In genomic region chr13:20498129-20498528, GRCh38 we compare ENCODE assay signal across 21 cellular contexts. TPM values are rescaled to one million over a fixed set of nuclear protein-coding genes. Genes with fewer than 3 reads are reported as not detected.
A peak's percentile ranks its signal among the peaks of the same experiment; 100 is the strongest.
DNase-seq lines count a peak whose midpoint lies in the region; ATAC-seq, FAIRE-seq and TF ChIP-seq lines count a peak whose summit lies in the region.
"Had no signal": no experiment of that assay in that cellular context is flagged by ENCODE, and none has a peak within 500 bp of the region (broad histone marks: within the 10 kb centered on the region; RNA-seq: fewer than 3 reads in every experiment).

No MANE protein-coding gene starts in this region.

- H2BK20ac ChIP-seq in IMR-90 (ENCODE audit: low read depth, low read length) (no peak overlapping the region), H1 (ENCODE audit: low read length) (no peak overlapping the region)

- TF ChIP-seq CTCF in IMR-90 (conservative IDR thresholded peaks at IDR 0.05; ENCODE audit: low read depth, low read length) = no peak
- no peak for TF ChIP-seq CTCF in H1 (IDR thresholded peaks at IDR 0.05; ENCODE audit: control extremely low read depth in 1 of 3, insufficient read depth in 1 of 3, low read depth in 1 of 3, low read length in 3 of 3)
- TF ChIP-seq CTCF in lower lobe of right lung (IDR thresholded peaks at IDR 0.05) = no peak
- no peak for TF ChIP-seq CTCF in A673 (conservative IDR thresholded peaks at IDR 0.05; ENCODE audit: low read depth, low read length)

- CTCF ChIA-PET in IMR-90 (lab: Yijun Ruan, JAX) (no interaction called here), H1 (lab: Charles Lee; ENCODE audit: partially characterized antibody) (interaction anchor here (1.2 kb wide), 1 partner anchor 71 kb away, joined by 3 read pairs; no protein-coding TSS in a partner anchor), A673 (lab: Charles Lee) (no interaction called here)

- no peak for TF ChIP-seq RAD21 in IMR-90 (IDR thresholded peaks at IDR 0.05; ENCODE audit: low read length)
- TF ChIP-seq RAD21 in H1 (IDR thresholded peaks at IDR 0.05 in 1 of 2, conservative IDR thresholded peaks at IDR 0.05 in 1 of 2; ENCODE audit: low read depth in 2 of 2, low read length in 2 of 2) = no peak

- FAIRE-seq in GM12891 (lab: Jason Lieb, UNC) (peak; percentile 82), H1 (lab: Jason Lieb, UNC) (no peak), urothelium cell line (lab: Jason Lieb, UNC) (peak; percentile 90)
- FAIRE-seq: A549, GM19239 had no signal

- peak overlapping the region; percentile 25 for H2AK9ac ChIP-seq in IMR-90 (replicated peaks; ENCODE audit: low read depth, low read length, poor library complexity)

- peaks cover 13% of the 10 kb centered on the region for H3K23me2 ChIP-seq in H1 (ENCODE audit: low read depth, low read length)

- no peak overlapping the region for H2BK12ac ChIP-seq in H1 (ENCODE audit: low read depth, low read length)

- no peak overlapping the region for H3K27ac ChIP-seq in IMR-90 (ENCODE audit: insufficient read depth, low read length)
- H3K27ac ChIP-seq in H1 (ENCODE audit: low read depth, low read length) = no peak overlapping the region
- H3K27ac ChIP-seq in lower lobe of right lung = no peak overlapping the region
- no peak overlapping the region for H3K27ac ChIP-seq in A673 (ENCODE audit: low read depth, low read length, poor library complexity, severe bottlenecking)
- H3K27ac ChIP-seq: A549, GM23248 had no signal

- TF ChIP-seq POLR2A in GM12891 (IDR thresholded peaks at IDR 0.05; ENCODE audit: low read depth, low read length) (no peak), IMR-90 (IDR thresholded peaks at IDR 0.05; ENCODE audit: low read depth, low read length) (no peak), H1 (IDR thresholded peaks at IDR 0.05; ENCODE audit: control extremely low read depth in 1 of 2, low read depth in 2 of 2, low read length in 2 of 2) (no peak)

- peaks cover 2% of the 10 kb centered on the region; the same call in 1 of the 2 replicates for H3K9me3 ChIP-seq in IMR-90 (ENCODE audit: control insufficient read depth, insufficient read depth, low read length)
- H3K9me3 ChIP-seq in H1 (ENCODE audit: insufficient read depth in 2 of 2, low read depth in 1 of 2, low read length in 1 of 2) = 0 out of 4 replicates have a peak, but pooled peaks cover 0 to 8% of the 10 kb centered on the region in 2 experiments
- no peaks in the 10 kb centered on the region for H3K9me3 ChIP-seq in lower lobe of right lung
- peaks cover 5% of the 10 kb centered on the region for H3K9me3 ChIP-seq in A673 (ENCODE audit: low read depth, low read length, poor library complexity, severe bottlenecking)

- H3K4me3 ChIP-seq in IMR-90 (ENCODE audit: insufficient read depth, low read depth, low read length) = no peak overlapping the region
- H3K4me3 ChIP-seq in H1 (ENCODE audit: extremely low read depth in 1 of 4, insufficient read depth in 2 of 4, low read depth in 3 of 4, low read length in 4 of 4) = no peak overlapping the region
- H3K4me3 ChIP-seq in lower lobe of right lung = no peak overlapping the region
- no peak overlapping the region for H3K4me3 ChIP-seq in A673 (ENCODE audit: low read depth, low read length, poor library complexity, severe bottlenecking)
- H3K4me3 ChIP-seq: A549, GM23248 had no signal

- no peaks in the 10 kb centered on the region for H4K20me1 ChIP-seq in IMR-90 (ENCODE audit: insufficient read depth, low read length)
- H4K20me1 ChIP-seq in H1 (replicated peaks in 1 of 2; ENCODE audit: control insufficient read depth in 1 of 2, insufficient read depth in 2 of 2, low read length in 2 of 2) = peaks cover 0 to 7% of the 10 kb centered on the region in 2 experiments

- H2BK15ac ChIP-seq in IMR-90 (ENCODE audit: low read depth, low read length) (0 out of 3 replicates have a peak overlapping the region, but pooled peaks have one; percentile 11), H1 (ENCODE audit: low read length) (no peak overlapping the region)

- no CpG with 5 or more reads among the region's 5 CpGs for WGBS in IMR-90 (ENCODE audit: extremely low coverage in 2 of 2, insufficient read length in 1 of 2), 2 experiments
- WGBS in H1 (ENCODE audit: extremely low coverage in 1 of 2, insufficient coverage in 1 of 2, insufficient read length in 1 of 2, insufficient replicate concordance in 2 of 2, low coverage in 1 of 2, low lambda C conversion rate in 2 of 2, missing lambda C conversion rate in 1 of 2), 2 experiments = 59% methylated on average over 5 of the region's 5 CpGs; no CpG with 5 or more reads in 1 of the 2 experiments

- H4K91ac ChIP-seq in IMR-90 (ENCODE audit: insufficient read depth, low read depth, low read length) (no peak overlapping the region), H1 (replicated peaks; ENCODE audit: insufficient read length, low read length) (no peak overlapping the region)

- H3K79me2 ChIP-seq in H1 (ENCODE audit: control insufficient read depth in 1 of 2, insufficient read depth in 2 of 2, low read length in 2 of 2) = no peaks in the 10 kb centered on the region

- H4K8ac ChIP-seq in IMR-90 (ENCODE audit: low read depth in 2 of 2, low read length in 2 of 2) (no peak overlapping the region), H1 (ENCODE audit: extremely low read depth, insufficient read depth, low read length) (no peak overlapping the region)

- H2BK120ac ChIP-seq in IMR-90 (ENCODE audit: low read depth, low read length) = no peak overlapping the region
- H2BK120ac ChIP-seq in H1 (replicated peaks; ENCODE audit: low read depth, low read length) = no peak overlapping the region

- dilution Hi-C loops in IMR-90 (cut with HindIII; ENCODE audit: low sequenced_read_pairs, unreplicated experiment) = loop anchor here (25.0 kb wide), 1 partner anchor 311 kb away; the partner anchor contains the start of gene GJB2

- H3K23ac ChIP-seq in IMR-90 (ENCODE audit: low read depth, low read length) = no peak overlapping the region
- H3K23ac ChIP-seq in H1 (ENCODE audit: insufficient read length) = no peak overlapping the region

- in situ Hi-C loops in IMR-90 (cut with MboI; ENCODE audit: low sequenced_read_pairs) = loop anchor here (10.0 kb wide), 1 partner anchor 337 kb away; no protein-coding TSS in a partner anchor

- POLR2A ChIA-PET in IMR-90 (lab: Charles Lee; ENCODE audit: unreplicated experiment) = no interaction called here
- POLR2A ChIA-PET in H1 (lab: Charles Lee; ENCODE audit: partially characterized antibody) = no interaction called here
- POLR2A ChIA-PET in A673 (lab: Charles Lee; ENCODE audit: low non-redundant PET) = no interaction called here

- H2AFZ ChIP-seq in IMR-90 (replicated peaks; ENCODE audit: low read length, poor library complexity) (no peak overlapping the region), H1 (ENCODE audit: low read length) (no peak overlapping the region)
- H2AFZ ChIP-seq: GM23248 had no signal

- H3K4me1 ChIP-seq in IMR-90 (ENCODE audit: control insufficient read depth, insufficient read depth, low read length) = peaks cover 4% of the 10 kb centered on the region
- H3K4me1 ChIP-seq in H1 (replicated peaks in 1 of 4; ENCODE audit: control insufficient read depth in 3 of 4, insufficient read depth in 4 of 4, low read length in 3 of 4) = peaks cover 0 to under 1% (median under 1%) of the 10 kb centered on the region in 4 experiments; a peak in 2 of 7 replicates
- peaks cover 7% of the 10 kb centered on the region for H3K4me1 ChIP-seq in lower lobe of right lung
- H3K4me1 ChIP-seq in A673 (ENCODE audit: insufficient read depth, low read length, poor library complexity, severe bottlenecking) = peaks cover 8% of the 10 kb centered on the region

- DNase-seq in GM12891 (ENCODE audit: insufficient read length, low spot score) (no peak), IMR-90 (no peak), H1 (ENCODE audit: low read depth in 1 of 2, low spot score in 2 of 2) (no peak), urothelium cell line (ENCODE audit: low spot score) (no peak), lower lobe of right lung (no peak), A673 (ENCODE audit: low spot score) (no peak)
- DNase-seq in NK-92 treated with Interleukin-12 subunit alpha and Interleukin-12 subunit beta, amount 100 ng/mL, for 24 hours (lab: John Stamatoyannopoulos, UW) = no peak
- DNase-seq: 8988T; C1 segment of cervical spinal cord; Calu3; CD4-positive, alpha-beta memory T cell; COR-L47; DMS53; DMS79 treated with DMSO at 0.1 percent for 48 hours; GF-D8; GM23248; H9; HFFc6 had no signal

- intact Hi-C loops in IMR-90 (cut with micrococcal nuclease) = loop anchor here (5.0 kb wide), 1 partner anchor 979 kb away; no protein-coding TSS in a partner anchor
- intact Hi-C loops in lower lobe of right lung (cut with DNase I) = no loop called here
- intact Hi-C loops in A673 (cut with micrococcal nuclease; ENCODE audit: unreplicated experiment) = loop anchor here (5.0 to 10.0 kb wide), 4 partner anchors 204 to 797 kb away; partner anchors contain the start of genes IL17D, MRPL57 and SKA3

- no TSS peak for BruUV-seq in IMR-90 (replicated peaks; lab: Mats Ljungman, UMichigan)
- no TSS peak for BruUV-seq in A673 (replicated peaks; lab: Mats Ljungman, UMichigan)

- H3K9ac ChIP-seq in IMR-90 (ENCODE audit: low read depth, low read length) (no peak overlapping the region), H1 (replicated peaks in 1 of 4; ENCODE audit: extremely low read depth in 1 of 4, low read depth in 3 of 4, low read length in 3 of 4) (no peak overlapping the region; a peak in 1 of 7 replicates)
- H3K9ac ChIP-seq: GM23248 had no signal

- H2AK5ac ChIP-seq in IMR-90 (ENCODE audit: low read depth, low read length) = peak overlapping the region; percentile 27; the same call in 1 of the 2 replicates
- 0 out of 2 replicates have a peak overlapping the region, but pooled peaks have one; percentile 54 for H2AK5ac ChIP-seq in H1 (ENCODE audit: low read depth, low read length)

- H3K14ac ChIP-seq in IMR-90 (replicated peaks; ENCODE audit: low read depth, low read length) (no peak overlapping the region), H1 (ENCODE audit: insufficient read length) (no peak overlapping the region)

- peak overlapping the region; percentile 60 for H2BK5ac ChIP-seq in IMR-90 (ENCODE audit: low read depth, low read length, poor library complexity, severe bottlenecking)
- H2BK5ac ChIP-seq in H1 (ENCODE audit: low read depth, low read length) = no peak overlapping the region; the same call in 1 of the 2 replicates

- no peak overlapping the region for H3K56ac ChIP-seq in IMR-90 (ENCODE audit: extremely low read depth, insufficient read depth, low read length)
- peak overlapping the region; percentile 99 for H3K56ac ChIP-seq in H1 (replicated peaks; ENCODE audit: insufficient read length, low read depth, low read length)

- H3K18ac ChIP-seq in IMR-90 (ENCODE audit: low read depth, low read length) (no peak overlapping the region), H1 (ENCODE audit: extremely low read depth, low read length) (no peak overlapping the region)

- ATAC-seq in IMR-90 (ENCODE audit: low read depth) = no peak
- ATAC-seq in lower lobe of right lung = no peak
- ATAC-seq: A549, HCT116 had no signal

- H4K5ac ChIP-seq in IMR-90 (ENCODE audit: low read depth, low read length) (no peak overlapping the region), H1 (ENCODE audit: insufficient read length, low read depth, low read length) (no peak overlapping the region)

- H3K4ac ChIP-seq in IMR-90 (ENCODE audit: low read depth, low read length) = no peak overlapping the region
- H3K4ac ChIP-seq in H1 (replicated peaks; ENCODE audit: insufficient read length, low read depth, low read length) = peak overlapping the region; percentile 57

- H3K79me1 ChIP-seq in IMR-90 (ENCODE audit: low read depth in 1 of 2, low read length in 2 of 2) (no peaks in the 10 kb centered on the region), H1 (ENCODE audit: low read depth, low read length) (no peaks in the 10 kb centered on the region)

- H3K36me3 ChIP-seq in IMR-90 (ENCODE audit: control insufficient read depth, insufficient read depth, low read length) (no peaks in the 10 kb centered on the region), H1 (ENCODE audit: control insufficient read depth in 2 of 4, insufficient read depth in 4 of 4, low read length in 3 of 4) (no peaks in the 10 kb centered on the region), lower lobe of right lung (no peaks in the 10 kb centered on the region), A673 (ENCODE audit: insufficient read depth, low read length, poor library complexity, severe bottlenecking) (no peaks in the 10 kb centered on the region)

- H3K27me3 ChIP-seq in IMR-90 (ENCODE audit: control insufficient read depth, insufficient read depth, low read length) (no peaks in the 10 kb centered on the region), H1 (replicated peaks in 1 of 4; ENCODE audit: control insufficient read depth in 3 of 4, extremely low read depth in 1 of 4, insufficient read depth in 3 of 4, low read length in 3 of 4) (no peaks in the 10 kb centered on the region), lower lobe of right lung (ENCODE audit: low read depth) (no peaks in the 10 kb centered on the region), A673 (replicated peaks; ENCODE audit: insufficient read depth, low read depth, low read length, poor library complexity) (no peaks in the 10 kb centered on the region)

- TF ChIP-seq EP300 in H1 (IDR thresholded peaks at IDR 0.05; ENCODE audit: borderline replicate concordance in 1 of 2, low read depth in 2 of 2, low read length in 2 of 2) = no peak

- H3K9me1 ChIP-seq in IMR-90 (ENCODE audit: insufficient read depth, low read length) = peaks cover 6% of the 10 kb centered on the region; the same call in 1 of the 2 replicates

- H3K4me2 ChIP-seq in IMR-90 (ENCODE audit: low read depth, low read length) = no peak overlapping the region
- no peak overlapping the region for H3K4me2 ChIP-seq in H1 (ENCODE audit: insufficient read depth in 1 of 2, low read depth in 2 of 2, low read length in 2 of 2)
- H3K4me2 ChIP-seq: A549 had no signal

RNA-seq across cellular contexts. Expression of gene CRYL1, which starts 27.5 kb away (rescaled TPM):
- 29.6 TPM for polyA plus RNA-seq in GM12891 (2012; ENCODE audit: low read depth, missing spikeins)
- total RNA-seq in IMR-90 (2012; rRNA removed) (10.6 and 11.7 TPM in 2 replicates), lower lobe of right lung (24.9 TPM), A673 (2021) (5.9 and 9.9 TPM in 2 replicates)
- polyA plus RNA-seq in IMR-90 (2012; rRNA removed) (16.4 TPM in 2 replicates), H1 (2011; rRNA removed) (6.4 and 8.2 TPM in 2 replicates)
- 14.6 and 17.3 TPM in 2 replicates for polyA plus RNA-seq in IMR-90 (2012; cell fraction: cytosol; rRNA removed)
- 6.1 and 9.9 TPM in 2 replicates for polyA plus RNA-seq in IMR-90 (2012; cell fraction: nucleus; rRNA removed; ENCODE audit: low replicate concordance)
- total RNA-seq in H1 (2021; fragmentation: NEBNext Ultra II Directional; extraction: Animal tissue kit (Norgen Biotek cat#: 25700)) = 1.8 and 1.9 TPM in 2 replicates
- 8.1 TPM for polyA plus RNA-seq in H1 (2011; cell fraction: cytosol; rRNA removed)
- 6.2 TPM for polyA plus RNA-seq in H1 (2011; cell fraction: nucleus; rRNA removed)
- polyA plus RNA-seq in H1 (2012, experiment 1 of 2) = 2.1 to 4.5 TPM (median 3.7 TPM) in 4 replicates
- polyA plus RNA-seq in H1 (2012, experiment 2 of 2) = 1.9 TPM
- 2.3 TPM for polyA plus RNA-seq in H1 (2013, experiment 1 of 2)
- 2.7 TPM for polyA plus RNA-seq in H1 (2013, experiment 2 of 2)
- 5.5 and 6.1 TPM in 2 replicates for polyA minus RNA-seq in H1 (2011; rRNA and poly(A)+ RNA removed)
- polyA minus RNA-seq in H1 (2011; cell fraction: cytosol; rRNA and poly(A)+ RNA removed) = not detected
- 3.3 TPM for polyA minus RNA-seq in H1 (2011; cell fraction: nucleus; rRNA and poly(A)+ RNA removed)
